9 cellular contexts compared by ENCODE assay signal in the genomic region with DNA sequence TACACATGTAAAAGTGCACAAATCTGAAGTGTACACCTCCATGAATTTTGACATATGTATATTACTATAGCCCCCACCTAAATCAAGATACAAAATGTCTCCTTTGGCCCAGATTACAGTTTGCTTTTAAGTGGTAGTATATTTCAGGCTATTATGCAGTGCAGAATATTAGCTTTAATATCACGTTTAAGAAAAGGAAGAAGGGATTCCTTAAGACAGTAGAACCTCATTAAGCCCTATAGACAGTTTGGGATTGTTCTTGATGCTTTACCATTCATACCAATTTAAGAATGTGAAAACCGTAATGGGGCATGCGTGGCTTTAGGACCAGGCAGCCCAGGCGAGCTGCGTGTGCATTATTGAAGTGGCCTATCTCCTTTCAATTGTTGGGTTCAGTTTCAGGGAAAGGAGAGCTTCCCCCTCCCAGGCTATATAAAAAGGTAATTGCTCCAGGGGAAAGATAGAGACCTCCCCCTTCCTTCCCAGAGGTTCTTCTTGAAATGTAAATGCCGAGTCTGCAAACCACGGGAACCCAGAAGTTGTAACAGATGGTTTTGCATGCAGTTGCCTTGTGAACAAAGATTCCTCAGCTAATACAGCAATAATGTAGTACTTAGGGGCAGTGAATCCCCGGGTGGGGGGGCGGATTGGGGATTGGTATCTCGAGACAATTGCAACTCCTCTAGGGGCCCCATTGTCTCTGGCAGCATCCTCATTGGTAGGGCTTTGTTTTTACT.
DNase-seq lines count a peak whose midpoint lies in the region; TF ChIP-seq lines count a peak whose summit lies in the region.
"Had no signal": no experiment of that assay in that cellular context is flagged by ENCODE, and none has a peak within 500 bp of the region (broad histone marks: within the 10 kb centered on the region; RNA-seq: fewer than 3 reads in every experiment).

No MANE protein-coding gene starts in this region.

- TF ChIP-seq CTCF in Calu3 (IDR thresholded peaks at IDR 0.05; ENCODE audit: unreplicated experiment) (no peak), foreskin fibroblast (IDR thresholded peaks at IDR 0.05; ENCODE audit: low read depth, low read length) (no peak), osteoblast (IDR thresholded peaks at IDR 0.05; ENCODE audit: extremely low read depth, low read depth, low read length) (no peak)

- no peaks in the 10 kb centered on the region for H3K36me3 ChIP-seq in osteoblast (ENCODE audit: insufficient read depth, low read length)
- H3K36me3 ChIP-seq: neutrophil had no signal

- peaks cover 3% of the 10 kb centered on the region for H3K4me1 ChIP-seq in osteoblast (ENCODE audit: insufficient read depth, low read length)

- no peak for DNase-seq in Calu3
- DNase-seq in NCI-H446 treated with DMSO at 0.1 percent for 48 hours (lab: John Stamatoyannopoulos, UW): peak; percentile 33
- DNase-seq in foreskin fibroblast: no peak
- no peak for DNase-seq in osteoblast (ENCODE audit: insufficient read length, low spot score, missing footprints)
- no peak for DNase-seq in SIG-M5 treated with dmso at 0.1 percent for 504 hours (lab: John Stamatoyannopoulos, UW; ENCODE audit: unreplicated experiment)
- DNase-seq in activated CD4-positive, alpha-beta T cell treated with anti-CD3 and anti-CD28 coated beads for 48 hours: no peak
- no peak for DNase-seq in NCI-H2081 treated with DMSO at 0.1 percent for 48 hours (lab: John Stamatoyannopoulos, UW)
- DNase-seq in KG1 (lab: John Stamatoyannopoulos, UW): no peak

- H3K79me2 ChIP-seq in osteoblast (ENCODE audit: insufficient read depth, low read length): no peaks in the 10 kb centered on the region

- H3K4me2 ChIP-seq in osteoblast (ENCODE audit: insufficient read depth, low read length): peak overlapping the region; percentile 75

- H3K4me3 Mint-ChIP-seq in Calu3 (ENCODE audit: low read depth, unreplicated experiment): peak overlapping the region; percentile 91

- H3K27me3 ChIP-seq in osteoblast (ENCODE audit: insufficient read depth, low read length): peaks cover 18% of the 10 kb centered on the region

- no peak overlapping the region for H3K27ac ChIP-seq in osteoblast (ENCODE audit: low read depth, low read length)
- H3K27ac ChIP-seq: neutrophil had no signal

- peaks cover 35% of the 10 kb centered on the region for H3K4me1 Mint-ChIP-seq in Calu3 (ENCODE audit: low read depth, unreplicated experiment)

- CTCF ChIA-PET in Calu3 (lab: Charles Lee): no interaction called here

- intact Hi-C loops in Calu3 (cut with micrococcal nuclease; ENCODE audit: unreplicated experiment): loop anchor here (2.0 to 5.0 kb wide), 4 partner anchors 69 to 284 kb away; no protein-coding TSS in a partner anchor

- TSS peak; percentile 23 for BruUV-seq in Calu3 (replicated peaks; lab: Mats Ljungman, UMichigan)

- peak overlapping the region; percentile 42 for H3K27ac Mint-ChIP-seq in Calu3 (ENCODE audit: unreplicated experiment)

- peaks cover 44% of the 10 kb centered on the region for H3K36me3 Mint-ChIP-seq in Calu3 (ENCODE audit: insufficient read depth, unreplicated experiment)

- H2AFZ ChIP-seq in osteoblast (ENCODE audit: low read length): no peak overlapping the region

- no peaks in the 10 kb centered on the region for H3K27me3 Mint-ChIP-seq in Calu3 (ENCODE audit: unreplicated experiment)

- H3K9me3 Mint-ChIP-seq in Calu3 (ENCODE audit: low read depth, unreplicated experiment): no peaks in the 10 kb centered on the region

- H3K4me3 ChIP-seq in foreskin fibroblast (ENCODE audit: low read depth in 1 of 2, low read length in 2 of 2): peak overlapping the region; percentile 7 to 24
- peak overlapping the region; percentile 4 for H3K4me3 ChIP-seq in osteoblast (ENCODE audit: insufficient read depth, low read length)

- H3K9me3 ChIP-seq in osteoblast (ENCODE audit: low read depth, low read length): no peaks in the 10 kb centered on the region
- H3K9me3 ChIP-seq: neutrophil had no signal

- H4K20me1 ChIP-seq in osteoblast (ENCODE audit: insufficient read depth, low read length): no peaks in the 10 kb centered on the region
